ENCODE assay signal across 9 cellular contexts in the genomic region with DNA sequence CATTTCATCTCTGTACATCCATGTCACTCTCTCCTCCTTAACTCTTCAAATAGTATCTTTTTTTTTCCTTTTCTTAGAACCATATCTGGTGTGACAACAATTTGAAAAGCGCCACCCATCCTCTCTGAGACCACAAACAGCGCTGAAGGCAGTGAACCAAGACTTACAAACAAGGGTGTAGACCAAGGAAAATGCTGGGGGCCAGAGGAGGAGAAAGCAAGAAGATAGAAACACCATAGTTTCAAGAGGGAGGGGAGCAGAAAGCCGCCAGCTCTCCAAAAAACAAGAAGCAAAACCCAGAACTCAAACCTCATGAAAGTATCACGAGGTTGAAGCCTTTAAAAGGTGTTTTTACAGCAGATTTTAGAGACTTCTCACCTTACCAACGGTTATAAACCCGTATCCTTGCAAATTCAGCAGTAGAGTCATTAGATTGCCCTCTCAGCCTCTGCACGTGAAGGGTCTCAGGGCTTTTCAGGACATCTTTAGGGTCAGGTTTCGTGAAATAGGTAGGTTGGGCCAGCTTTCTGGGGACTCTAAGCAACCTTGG. TPM values are rescaled to one million over a fixed set of nuclear protein-coding genes. Genes with fewer than 3 reads are reported as not detected.
DNase-seq lines count a peak whose midpoint lies in the region; ATAC-seq and TF ChIP-seq lines count a peak whose summit lies in the region.
"Had no signal": no experiment of that assay in that cellular context is flagged by ENCODE, and none has a peak within 500 bp of the region (broad histone marks: within the 10 kb centered on the region; RNA-seq: fewer than 3 reads in every experiment).

No MANE protein-coding gene starts in this region.

- H3K27ac ChIP-seq in transverse colon: peak overlapping the region in 1 of 4 donors; percentile 3
- H3K27ac ChIP-seq in psoas muscle: no peak overlapping the region

- H3K27me3 ChIP-seq in transverse colon: no peaks in the 10 kb centered on the region
- H3K27me3 ChIP-seq in psoas muscle (ENCODE audit: insufficient read depth in 3 of 3, low read length in 2 of 3): no peaks in the 10 kb centered on the region

- peak overlapping the region; percentile 61 for H3K4me3 Mint-ChIP-seq in activated naive CD4-positive, alpha-beta T cell treated with anti-CD3 and anti-CD28 coated beads for 36 hours
- peak overlapping the region; percentile 68 for H3K4me3 Mint-ChIP-seq in T-helper 1 cell treated with Interleukin-12 subunit alpha and Interleukin-12 subunit beta and Interleukin-4 antibody, amounts not matched to agents 30 μg/mL and 1 μg/mL, for 36 hours

- no peak for TF ChIP-seq EP300 in transverse colon (IDR thresholded peaks at IDR 0.05; ENCODE audit: low read depth)

- peaks cover 24% of the 10 kb centered on the region for H3K36me3 Mint-ChIP-seq in activated naive CD4-positive, alpha-beta T cell treated with anti-CD3 and anti-CD28 coated beads for 36 hours (ENCODE audit: low read depth)
- H3K36me3 Mint-ChIP-seq in T-helper 1 cell treated with Interleukin-12 subunit alpha and Interleukin-12 subunit beta and Interleukin-4 antibody, amounts not matched to agents 30 μg/mL and 1 μg/mL, for 36 hours (ENCODE audit: low read depth): peaks cover 35% of the 10 kb centered on the region

- peaks cover 0 to 9% (median 1%) of the 10 kb centered on the region in 4 donors for H3K4me1 ChIP-seq in transverse colon
- no peaks in the 10 kb centered on the region for H3K4me1 ChIP-seq in psoas muscle

- H3K36me3 ChIP-seq in transverse colon: no peaks in the 10 kb centered on the region
- H3K36me3 ChIP-seq in psoas muscle (ENCODE audit: insufficient read depth in 1 of 2, low read depth in 1 of 2): no peaks in the 10 kb centered on the region

- TF ChIP-seq CTCF in transverse colon (IDR thresholded peaks at IDR 0.05): no peak
- no peak for TF ChIP-seq CTCF in psoas muscle (IDR thresholded peaks at IDR 0.05)

- H3K9me3 ChIP-seq in transverse colon (peaks cover 13 to 17% of the 10 kb centered on the region in 2 donors), psoas muscle (peaks cover 18% of the 10 kb centered on the region)

- H3K4me3 ChIP-seq in transverse colon: no peak overlapping the region
- no peak overlapping the region for H3K4me3 ChIP-seq in psoas muscle

- in situ Hi-C loops in transverse colon (cut with MboI; ENCODE audit: low pct_ligation_motif_present in 1 of 4, low pct_unique_long_range_greater_than_20kb in 1 of 4, low sequenced_read_pairs in 3 of 4): no loop called here

- peaks cover 20% of the 10 kb centered on the region for H3K9me3 Mint-ChIP-seq in activated naive CD4-positive, alpha-beta T cell treated with anti-CD3 and anti-CD28 coated beads for 36 hours
- peaks cover 27% of the 10 kb centered on the region for H3K9me3 Mint-ChIP-seq in T-helper 1 cell treated with Interleukin-12 subunit alpha and Interleukin-12 subunit beta and Interleukin-4 antibody, amounts not matched to agents 30 μg/mL and 1 μg/mL, for 36 hours

- H3K27ac Mint-ChIP-seq in activated naive CD4-positive, alpha-beta T cell treated with anti-CD3 and anti-CD28 coated beads for 36 hours: peak overlapping the region; percentile 89
- peak overlapping the region; percentile 94 for H3K27ac Mint-ChIP-seq in T-helper 1 cell treated with Interleukin-12 subunit alpha and Interleukin-12 subunit beta and Interleukin-4 antibody, amounts not matched to agents 30 μg/mL and 1 μg/mL, for 36 hours

- no peaks in the 10 kb centered on the region for H3K27me3 Mint-ChIP-seq in activated naive CD4-positive, alpha-beta T cell treated with anti-CD3 and anti-CD28 coated beads for 36 hours (ENCODE audit: low read depth)
- H3K27me3 Mint-ChIP-seq in T-helper 1 cell treated with Interleukin-12 subunit alpha and Interleukin-12 subunit beta and Interleukin-4 antibody, amounts not matched to agents 30 μg/mL and 1 μg/mL, for 36 hours (ENCODE audit: low read depth): no peaks in the 10 kb centered on the region

- intact Hi-C loops in activated naive CD4-positive, alpha-beta T cell treated with anti-CD3 and anti-CD28 coated beads for 36 hours (cut with micrococcal nuclease): loop anchor here (1.0 kb wide), 3 partner anchors 8 to 25 kb away; no protein-coding TSS in a partner anchor
- intact Hi-C loops in transverse colon (cut with DNase I; ENCODE audit: low total_unique reads): no loop called here
- intact Hi-C loops in psoas muscle (cut with DNase I): no loop called here

- ATAC-seq in HG02973 (IDR thresholded peaks at IDR 0.05; ENCODE audit: unreplicated experiment) (peak; percentile 82), psoas muscle (no peak)

- no peak for TF ChIP-seq POLR2A in transverse colon (IDR thresholded peaks at IDR 0.05)

- 57 to 75% methylated on average over 7 to 8 of the region's 8 CpGs for WGBS in transverse colon (ENCODE audit: low coverage in 1 of 2), 2 donors
- 76 to 81% (median 80%) methylated on average over 8 of the region's 8 CpGs for WGBS in psoas muscle, 3 donors

- peak; percentile 51 for DNase-seq in activated naive CD4-positive, alpha-beta T cell treated with anti-CD3 and anti-CD28 coated beads for 36 hours
- DNase-seq in activated naive CD4-positive, alpha-beta T cell treated with Interleukin-2 at 50 U/mL for 16 hours: no peak
- DNase-seq in transverse colon: peak; percentile 23
- DNase-seq in psoas muscle: no peak
- no peak for DNase-seq in NCI-H524 treated with DMSO at 0.1 percent for 48 hours (lab: John Stamatoyannopoulos, UW)
- no peak for DNase-seq in retina

- H3K4me1 Mint-ChIP-seq in activated naive CD4-positive, alpha-beta T cell treated with anti-CD3 and anti-CD28 coated beads for 36 hours (ENCODE audit: low read depth): peaks cover 63% of the 10 kb centered on the region
- peaks cover 64% of the 10 kb centered on the region for H3K4me1 Mint-ChIP-seq in T-helper 1 cell treated with Interleukin-12 subunit alpha and Interleukin-12 subunit beta and Interleukin-4 antibody, amounts not matched to agents 30 μg/mL and 1 μg/mL, for 36 hours (ENCODE audit: low read depth)

- CTCF ChIA-PET in activated naive CD4-positive, alpha-beta T cell treated with anti-CD3 and anti-CD28 coated beads for 36 hours (lab: Charles Lee): interaction anchor here (0.9 to 5.7 kb wide), 4 partner anchors 9 to 46 kb away, joined by 7 to 64 read pairs (median 12); a partner anchor contains a TSS

RNA-seq across cellular contexts. Expression of a gene that starts 13.3 kb away (rescaled TPM):
- 100 to 1,000 TPM; 111 to 116 TPM for total RNA-seq in activated naive CD4-positive, alpha-beta T cell treated with anti-CD3 and anti-CD28 coated beads for 36 hours
- total RNA-seq in transverse colon: 10 to 100 TPM in 1 of 4 donors, 1 to 10 TPM in 3; 1.2 to 16.7 (median 5.2) TPM
- total RNA-seq in psoas muscle: 10 to 100 TPM in 1 of 4 donors, 1 to 10 TPM in 3; 4.1 to 13.2 (median 7.5) TPM
- polyA plus RNA-seq in psoas muscle: 10 to 100 TPM in 1 of 3 donors, 1 to 10 TPM in 2; 1.3 to 12.9 (median 5.8) TPM
- total RNA-seq: pulmonary artery endothelial cell had no signal

Comparison
In these comparisons a context has a peak if more than half of its experiments do, and no peak if none do; other contexts are left out.
1. DNase-seq: peak in activated naive CD4-positive, alpha-beta T cell treated with anti-CD3 and anti-CD28 coated beads for 36 hours (single experiment) and transverse colon (single experiment); none in activated naive CD4-positive, alpha-beta T cell treated with Interleukin-2 at 50 U/mL for 16 hours (single experiment), psoas muscle (0 of 2), NCI-H524 treated with DMSO at 0.1 percent for 48 hours (single experiment) and retina (single experiment).
2. RNA of a gene that starts 13.3 kb away (total RNA-seq): 111 to 116 TPM in activated naive CD4-positive, alpha-beta T cell treated with anti-CD3 and anti-CD28 coated beads for 36 hours; 4.1 to 13.2 TPM in psoas muscle and 1.2 to 16.7 TPM in transverse colon; every median in the first group is over 4 times any median in the second.